Comparison of ENCODE assay signal across 21 cellular contexts in genomic region chr2:122368576-122369243, GRCh38.
DNase-seq lines count a peak whose midpoint lies in the region; FAIRE-seq and TF ChIP-seq lines count a peak whose summit lies in the region.
"Had no signal": no experiment of that assay in that cellular context is flagged by ENCODE, and none has a peak within 500 bp of the region (broad histone marks: within the 10 kb centered on the region; RNA-seq: fewer than 3 reads in every experiment).

No MANE protein-coding gene starts in this region.

- H3K4me1 Mint-ChIP-seq in activated naive CD4-positive, alpha-beta T cell treated with anti-CD3 and anti-CD28 coated beads for 36 hours (ENCODE audit: low read depth), result no peaks in the 10 kb centered on the region
- no peaks in the 10 kb centered on the region for H3K4me1 Mint-ChIP-seq in endodermal cell

- FAIRE-seq in small intestine (lab: Jason Lieb, UNC), result no peak
- FAIRE-seq: A549, keratinocyte had no signal

- peaks cover 11% of the 10 kb centered on the region for H3K9me3 Mint-ChIP-seq in activated naive CD4-positive, alpha-beta T cell treated with anti-CD3 and anti-CD28 coated beads for 36 hours
- no peaks in the 10 kb centered on the region for H3K9me3 Mint-ChIP-seq in endodermal cell

- H3K27ac Mint-ChIP-seq in activated naive CD4-positive, alpha-beta T cell treated with anti-CD3 and anti-CD28 coated beads for 36 hours, result no peak overlapping the region
- no peak overlapping the region for H3K27ac Mint-ChIP-seq in endodermal cell
- H3K27ac Mint-ChIP-seq: activated naive CD8-positive, alpha-beta T cell; stimulated activated naive CD8-positive, alpha-beta T cell treated with anti-CD3 and anti-CD28 coated beads, Interleukin-15, Interleukin-2, amounts not matched to agents 100 ng/mL and 50 ng/mL, for 24 hours had no signal

- no peaks in the 10 kb centered on the region for H3K36me3 Mint-ChIP-seq in activated naive CD4-positive, alpha-beta T cell treated with anti-CD3 and anti-CD28 coated beads for 36 hours (ENCODE audit: low read depth)
- no peaks in the 10 kb centered on the region for H3K36me3 Mint-ChIP-seq in endodermal cell (ENCODE audit: low read depth)
- H3K36me3 Mint-ChIP-seq: activated naive CD8-positive, alpha-beta T cell had no signal

- H3K4me3 ChIP-seq in OCI-LY1 (ENCODE audit: low read depth, low read length, poor library complexity, severe bottlenecking), result no peak overlapping the region
- no peak overlapping the region for H3K4me3 ChIP-seq in endodermal cell (ENCODE audit: low read length)
- no peak overlapping the region for H3K4me3 ChIP-seq in small intestine (ENCODE audit: low read depth in 1 of 2, low read length in 2 of 2)
- H3K4me3 ChIP-seq in prostate gland, result no peak overlapping the region
- H3K4me3 ChIP-seq: A549, colonic mucosa, ovary, SJSA1 had no signal

- no peak overlapping the region for H3K9ac ChIP-seq in OCI-LY1 (ENCODE audit: low read length)
- H3K9ac ChIP-seq in endodermal cell (ENCODE audit: extremely low read depth, low read length, poor library complexity, severe bottlenecking), result no peak overlapping the region

- H3K79me2 ChIP-seq in OCI-LY1 (ENCODE audit: insufficient read depth, low read length), result no peaks in the 10 kb centered on the region

- H3K36me3 ChIP-seq in OCI-LY1 (ENCODE audit: insufficient read depth, low read length), result no peaks in the 10 kb centered on the region
- no peaks in the 10 kb centered on the region for H3K36me3 ChIP-seq in endodermal cell (ENCODE audit: control insufficient read depth, insufficient read depth, low read length)
- H3K36me3 ChIP-seq in small intestine (ENCODE audit: control insufficient read depth in 2 of 2, insufficient read depth in 2 of 2, low read length in 2 of 2), result no peaks in the 10 kb centered on the region
- H3K36me3 ChIP-seq in prostate gland, result no peaks in the 10 kb centered on the region
- H3K36me3 ChIP-seq: colonic mucosa, ovary, SJSA1 had no signal

- no peak overlapping the region for H3K27ac ChIP-seq in OCI-LY1 (ENCODE audit: low read depth, low read length, poor library complexity, severe bottlenecking)
- H3K27ac ChIP-seq in endodermal cell (ENCODE audit: low read depth, low read length), result no peak overlapping the region
- no peak overlapping the region for H3K27ac ChIP-seq in small intestine (ENCODE audit: low read depth in 1 of 2, low read length in 1 of 2)
- no peak overlapping the region for H3K27ac ChIP-seq in prostate gland
- H3K27ac ChIP-seq: A549, colonic mucosa, HL-60, ovary, SJSA1 had no signal

- intact Hi-C loops in activated naive CD4-positive, alpha-beta T cell treated with anti-CD3 and anti-CD28 coated beads for 36 hours (cut with micrococcal nuclease), result loop anchor here (5.0 kb wide), 1 partner anchor 391 kb away; no protein-coding TSS in a partner anchor
- intact Hi-C loops in prostate gland (cut with DNase I), result no loop called here

- DNase-seq in activated naive CD4-positive, alpha-beta T cell treated with anti-CD3 and anti-CD28 coated beads for 36 hours, result peak; percentile 5
- DNase-seq in activated naive CD4-positive, alpha-beta T cell (lab: John Stamatoyannopoulos, UW), result no peak
- peak; percentile 52 for DNase-seq in endodermal cell
- no peak for DNase-seq in stimulated activated CD8-positive, alpha-beta memory T cell treated with anti-CD3 and anti-CD28 coated beads, Interleukin-4, amount 100 ng/mL, for 48 hours
- no peak for DNase-seq in small intestine
- DNase-seq in prostate gland (ENCODE audit: low spot score), result no peak
- no peak for DNase-seq in activated T-cell treated with anti-CD3 and anti-CD28 coated beads, Interleukin-2, amount 50 U/mL, for 48 hours
- DNase-seq: C1 segment of cervical spinal cord, colonic mucosa, hypothalamus, IMR-90, MV-4-11, NCI-H2029 treated with DMSO at 0.1 percent for 48 hours, ovary had no signal

- WGBS in endodermal cell (ENCODE audit: insufficient coverage in 1 of 2, insufficient read length in 1 of 2), 2 experiments, result 83% methylated on average over 1 of the region's 1 CpG; no CpG with 5 or more reads in 1 of the 2 experiments
- WGBS in small intestine, 3 donors, result 38 to 51% (median 47%) methylated on average over 1 of the region's 1 CpG
- 70% methylated on average over 1 of the region's 1 CpG for WGBS in prostate gland

- no peaks in the 10 kb centered on the region for H3K9me2 ChIP-seq in OCI-LY1 (ENCODE audit: low read depth, low read length)

- H3K27me3 ChIP-seq in OCI-LY1 (ENCODE audit: insufficient read depth, low read length) (no peaks in the 10 kb centered on the region), endodermal cell (ENCODE audit: control insufficient read depth, insufficient read depth, low read length, poor library complexity, severe bottlenecking) (no peaks in the 10 kb centered on the region), small intestine (ENCODE audit: control insufficient read depth in 2 of 2, insufficient read depth in 2 of 2, low read length in 2 of 2) (no peaks in the 10 kb centered on the region), prostate gland (replicated peaks; ENCODE audit: insufficient read depth) (no peaks in the 10 kb centered on the region)
- H3K27me3 ChIP-seq: colonic mucosa, ovary, SJSA1 had no signal

- H2AFZ ChIP-seq in OCI-LY1 (ENCODE audit: low read length), result no peak overlapping the region

- H3K27me3 Mint-ChIP-seq in activated naive CD4-positive, alpha-beta T cell treated with anti-CD3 and anti-CD28 coated beads for 36 hours (ENCODE audit: low read depth), result no peaks in the 10 kb centered on the region
- H3K27me3 Mint-ChIP-seq in endodermal cell (ENCODE audit: insufficient read depth), result no peaks in the 10 kb centered on the region
- H3K27me3 Mint-ChIP-seq: activated naive CD8-positive, alpha-beta T cell; stimulated activated naive CD8-positive, alpha-beta T cell treated with anti-CD3 and anti-CD28 coated beads, Interleukin-15, Interleukin-2, amounts not matched to agents 100 ng/mL and 50 ng/mL, for 24 hours had no signal

- H3K4me2 ChIP-seq in OCI-LY1 (ENCODE audit: low read length), result no peak overlapping the region
- H3K4me2 ChIP-seq: A549 had no signal

- H3K4me1 ChIP-seq in OCI-LY1 (ENCODE audit: insufficient read depth, low read length, severe bottlenecking), result no peaks in the 10 kb centered on the region
- no peaks in the 10 kb centered on the region for H3K4me1 ChIP-seq in endodermal cell (ENCODE audit: control insufficient read depth, insufficient read depth, low read length)
- H3K4me1 ChIP-seq in small intestine (ENCODE audit: control insufficient read depth in 2 of 2, insufficient read depth in 1 of 2, low read depth in 1 of 2, low read length in 1 of 2), result no peaks in the 10 kb centered on the region
- H3K4me1 ChIP-seq in prostate gland (replicated peaks), result no peaks in the 10 kb centered on the region
- H3K4me1 ChIP-seq: A549, colonic mucosa, SJSA1 had no signal

- no peak overlapping the region for H3K4me3 Mint-ChIP-seq in activated naive CD4-positive, alpha-beta T cell treated with anti-CD3 and anti-CD28 coated beads for 36 hours
- H3K4me3 Mint-ChIP-seq in endodermal cell, result no peak overlapping the region
- H3K4me3 Mint-ChIP-seq: activated naive CD8-positive, alpha-beta T cell; stimulated activated naive CD8-positive, alpha-beta T cell treated with anti-CD3 and anti-CD28 coated beads, Interleukin-15, Interleukin-2, amounts not matched to agents 100 ng/mL and 50 ng/mL, for 24 hours had no signal

- peak; percentile 36; the same call in 1 of the 2 replicates for TF ChIP-seq CTCF in OCI-LY1 (IDR thresholded peaks at IDR 0.05; ENCODE audit: low read length)
- peak; percentile 65 for TF ChIP-seq CTCF in endodermal cell (conservative IDR thresholded peaks at IDR 0.05)
- TF ChIP-seq CTCF in prostate gland (IDR thresholded peaks at IDR 0.05), result no peak

- H4K20me1 ChIP-seq in OCI-LY1 (ENCODE audit: insufficient read depth, low read length), result no peaks in the 10 kb centered on the region

- H3F3A ChIP-seq in OCI-LY1 (ENCODE audit: insufficient read depth, low read length), result no peaks in the 10 kb centered on the region

- H3K9me3 ChIP-seq in OCI-LY1 (ENCODE audit: low read length) (no peaks in the 10 kb centered on the region), endodermal cell (ENCODE audit: control insufficient read depth, low read length) (no peaks in the 10 kb centered on the region), small intestine (ENCODE audit: control insufficient read depth, low read depth) (no peaks in the 10 kb centered on the region), prostate gland (no peaks in the 10 kb centered on the region)
- H3K9me3 ChIP-seq: A549, colonic mucosa, ovary, SJSA1 had no signal

- CTCF ChIA-PET in activated naive CD4-positive, alpha-beta T cell treated with anti-CD3 and anti-CD28 coated beads for 36 hours (lab: Charles Lee), result no interaction called here

- TF ChIP-seq POLR2A in prostate gland (IDR thresholded peaks at IDR 0.05), result no peak

Comparison
In these comparisons a context has a peak if more than half of its experiments do, and no peak if none do; other contexts are left out.
1. DNase-seq: peak in activated naive CD4-positive, alpha-beta T cell treated with anti-CD3 and anti-CD28 coated beads for 36 hours (single experiment) and endodermal cell (single experiment); none in activated naive CD4-positive, alpha-beta T cell (0 of 4), stimulated activated CD8-positive, alpha-beta memory T cell treated with anti-CD3 and anti-CD28 coated beads, Interleukin-4, amount 100 ng/mL, for 48 hours (single experiment), small intestine (single experiment), prostate gland (single experiment) and activated T-cell treated with anti-CD3 and anti-CD28 coated beads, Interleukin-2, amount 50 U/mL, for 48 hours (0 of 2).
2. CTCF ChIP-seq: peak in OCI-LY1 (single experiment) and endodermal cell (single experiment); none in prostate gland (0 of 4).